21 cellular contexts compared by ENCODE assay signal in the genomic region with DNA sequence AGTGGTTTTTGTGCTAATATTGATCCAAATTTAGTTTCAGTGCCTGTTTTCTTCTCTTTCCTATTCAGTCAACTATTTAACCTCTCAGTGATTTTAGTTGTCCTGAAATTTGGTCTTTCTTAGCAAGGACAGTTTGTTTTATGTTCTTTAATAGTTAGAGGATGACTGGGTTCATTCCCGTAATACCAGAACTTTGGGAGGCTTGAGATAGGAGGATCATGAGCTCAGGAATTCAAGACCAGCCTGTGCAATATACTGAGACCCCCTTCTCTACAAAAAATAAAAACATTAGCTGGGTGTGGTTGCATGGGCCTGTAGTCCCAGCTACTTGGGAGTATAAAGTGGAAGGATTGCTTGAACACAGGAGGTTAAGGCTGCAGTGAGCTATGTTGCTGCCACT.
"Had no signal": no experiment of that assay in that cellular context is flagged by ENCODE, and none has a peak within 500 bp of the region (broad histone marks: within the 10 kb centered on the region; RNA-seq: fewer than 3 reads in every experiment).

No MANE protein-coding gene starts in this region.

- H3K4me3 Mint-ChIP-seq: activated CD8-positive, alpha-beta T cell treated with anti-CD3 and anti-CD28 coated beads for 36 hours; activated naive CD4-positive, alpha-beta T cell treated with anti-CD3 and anti-CD28 coated beads for 36 hours; activated T-cell treated with anti-CD3 and anti-CD28 coated beads, Interleukin-2, amount 50 U/mL, for 4 hours; dendritic cell treated with granulocyte-macrophage colony-stimulating factor and Interleukin-4, amounts not matched to agents 40 ng/mL and 50 ng/mL, for 4 days; effector memory CD8-positive, alpha-beta T cell; stimulated activated naive CD8-positive, alpha-beta T cell treated with anti-CD3 and anti-CD28 coated beads, Interleukin-15, Interleukin-2, amounts not matched to agents 100 ng/mL and 50 ng/mL, for 24 hours; T-cell had no signal

- H3K27ac Mint-ChIP-seq: activated CD8-positive, alpha-beta T cell treated with anti-CD3 and anti-CD28 coated beads for 36 hours; activated naive CD4-positive, alpha-beta T cell treated with anti-CD3 and anti-CD28 coated beads for 36 hours; dendritic cell treated with granulocyte-macrophage colony-stimulating factor and Interleukin-4, amounts not matched to agents 40 ng/mL and 50 ng/mL, for 4 days; effector memory CD8-positive, alpha-beta T cell; stimulated activated naive CD8-positive, alpha-beta T cell treated with anti-CD3 and anti-CD28 coated beads, Interleukin-15, Interleukin-2, amounts not matched to agents 100 ng/mL and 50 ng/mL, for 24 hours; T-cell had no signal

- H3K9me3 Mint-ChIP-seq: activated CD8-positive, alpha-beta T cell treated with anti-CD3 and anti-CD28 coated beads for 36 hours; activated naive CD4-positive, alpha-beta T cell treated with anti-CD3 and anti-CD28 coated beads for 36 hours; activated T-cell treated with anti-CD3 and anti-CD28 coated beads, Interleukin-2, amount 50 U/mL, for 4 hours; dendritic cell treated with granulocyte-macrophage colony-stimulating factor and Interleukin-4, amounts not matched to agents 40 ng/mL and 50 ng/mL, for 4 days; effector memory CD8-positive, alpha-beta T cell; stimulated activated naive CD8-positive, alpha-beta T cell treated with anti-CD3 and anti-CD28 coated beads, Interleukin-15, Interleukin-2, amounts not matched to agents 100 ng/mL and 50 ng/mL, for 24 hours; T-cell had no signal

- H3K4me1 ChIP-seq: foreskin keratinocyte, prostate gland had no signal

- H3K27ac ChIP-seq: foreskin keratinocyte, prostate gland, tibial nerve had no signal

- DNase-seq: activated CD4-positive, alpha-beta T cell treated with anti-CD3 and anti-CD28 coated beads for 48 hours; activated CD4-positive, CD25-positive, alpha-beta regulatory T cell; activated CD8-positive, alpha-beta T cell treated with anti-CD3 and anti-CD28 coated beads for 36 hours; activated naive CD4-positive, alpha-beta T cell treated with anti-CD3 and anti-CD28 coated beads for 36 hours; activated T-cell treated with anti-CD3 and anti-CD28 coated beads, Interleukin-2, amount 50 U/mL, for 4 hours; aorta; effector memory CD8-positive, alpha-beta T cell; foreskin keratinocyte; glutamatergic neuron; hippocampal formation; islet precursor cell; occipital lobe; right cardiac atrium; small intestine; stimulated activated CD4-positive, alpha-beta T cell treated with anti-CD3 and anti-CD28 coated beads, Interleukin-15, amount 100 ng/mL, for 24 hours; stimulated activated CD4-positive, alpha-beta T cell treated with anti-CD3 and anti-CD28 coated beads, Interleukin-2, amount 100 ng/mL, for 48 hours; T-cell had no signal

- H3K4me3 ChIP-seq: prostate gland, tibial nerve had no signal

- H3K27me3 Mint-ChIP-seq: activated CD8-positive, alpha-beta T cell treated with anti-CD3 and anti-CD28 coated beads for 36 hours; dendritic cell treated with granulocyte-macrophage colony-stimulating factor and Interleukin-4, amounts not matched to agents 40 ng/mL and 50 ng/mL, for 4 days; effector memory CD8-positive, alpha-beta T cell; stimulated activated naive CD8-positive, alpha-beta T cell treated with anti-CD3 and anti-CD28 coated beads, Interleukin-15, Interleukin-2, amounts not matched to agents 100 ng/mL and 50 ng/mL, for 24 hours; T-cell had no signal

- H3K27me3 ChIP-seq: foreskin keratinocyte, tibial nerve had no signal

- H3K9me3 ChIP-seq: prostate gland, tibial nerve had no signal

- H3K36me3 ChIP-seq: prostate gland, tibial nerve had no signal
